ENCODE assay signal across 8 cellular contexts in genomic region chr1:58781541-58782307, GRCh38. TPM values are rescaled to one million over a fixed set of nuclear protein-coding genes. Genes with fewer than 3 reads are reported as not detected.
A peak's percentile ranks its signal among the peaks of the same experiment; 100 is the strongest.
DNase-seq lines count a peak whose midpoint lies in the region; ATAC-seq, FAIRE-seq and TF ChIP-seq lines count a peak whose summit lies in the region.

No MANE protein-coding gene starts in this region.

- peaks cover 0 to 15% (median 2%) of the 10 kb centered on the region in 4 experiments; a peak in 5 of 7 replicates for H3K4me1 ChIP-seq in H1 (replicated peaks in 1 of 4; ENCODE audit: control insufficient read depth in 3 of 4, insufficient read depth in 4 of 4, low read length in 3 of 4)
- H3K4me1 ChIP-seq in mesenchymal stem cell (ENCODE audit: control insufficient read depth, insufficient read depth, low read depth, low read length), result peaks cover 2% of the 10 kb centered on the region

- H3K36me3 ChIP-seq in H1 (ENCODE audit: control insufficient read depth in 2 of 4, insufficient read depth in 4 of 4, low read length in 3 of 4) (no peaks in the 10 kb centered on the region), mesenchymal stem cell (ENCODE audit: control insufficient read depth in 1 of 2, insufficient read depth in 2 of 2, low read depth in 1 of 2, low read length in 2 of 2) (peaks cover 14 to 26% of the 10 kb centered on the region in 2 experiments)

- H2BK15ac ChIP-seq in H1 (ENCODE audit: low read length), result no peak overlapping the region
- peak overlapping the region; percentile 65 for H2BK15ac ChIP-seq in mesenchymal stem cell (ENCODE audit: low read depth, poor library complexity, severe bottlenecking)

- H3K9ac ChIP-seq in H1 (replicated peaks in 1 of 4; ENCODE audit: extremely low read depth in 1 of 4, low read depth in 3 of 4, low read length in 3 of 4) (peak overlapping the region in 1 of 4 experiments; percentile 78; a peak in 2 of 7 replicates), mesenchymal stem cell (ENCODE audit: low read length) (peak overlapping the region; percentile 100)

- no peak for ATAC-seq in activated CD8-positive, alpha-beta T cell treated with anti-CD3 and anti-CD28 coated beads for 36 hours
- no peak for ATAC-seq in GM21619 (IDR thresholded peaks at IDR 0.05; ENCODE audit: unreplicated experiment)

- H2AK5ac ChIP-seq in H1 (ENCODE audit: low read depth, low read length) (no peak overlapping the region), mesenchymal stem cell (ENCODE audit: low read length, severe bottlenecking) (no peak overlapping the region)

- peak; percentile 27 for TF ChIP-seq CTCF in activated CD8-positive, alpha-beta T cell treated with anti-CD3 and anti-CD28 coated beads for 36 hours (IDR thresholded peaks at IDR 0.05)
- TF ChIP-seq CTCF in H1 (IDR thresholded peaks at IDR 0.05; ENCODE audit: control extremely low read depth in 1 of 3, insufficient read depth in 1 of 3, low read depth in 1 of 3, low read length in 3 of 3), result peak; percentile 16 to 38 (median 25); a peak in 3 of 4 replicates

- H3K4me2 ChIP-seq in H1 (ENCODE audit: insufficient read depth in 1 of 2, low read depth in 2 of 2, low read length in 2 of 2) (peak overlapping the region; percentile 94 to 97), mesenchymal stem cell (ENCODE audit: low read length, poor library complexity, severe bottlenecking) (peak overlapping the region; percentile 52)

- peak overlapping the region; percentile 37; the same call in 1 of the 2 replicates for H2AFZ ChIP-seq in H1 (ENCODE audit: low read length)
- H2AFZ ChIP-seq in mesenchymal stem cell (ENCODE audit: low read depth, low read length), result no peak overlapping the region

- H3K27me3 ChIP-seq in H1 (replicated peaks in 1 of 4; ENCODE audit: control insufficient read depth in 3 of 4, extremely low read depth in 1 of 4, insufficient read depth in 3 of 4, low read length in 3 of 4) (peaks cover 7 to 37% (median 22%) of the 10 kb centered on the region in 4 experiments; a peak in 6 of 7 replicates), mesenchymal stem cell (ENCODE audit: control insufficient read depth in 1 of 2, insufficient read depth in 1 of 2, low read length in 2 of 2) (no peaks in the 10 kb centered on the region)

- H4K91ac ChIP-seq in H1 (replicated peaks; ENCODE audit: insufficient read length, low read length), result no peak overlapping the region
- peak overlapping the region; percentile 70 for H4K91ac ChIP-seq in mesenchymal stem cell (ENCODE audit: low read length)

- H3K9me3 ChIP-seq in H1 (ENCODE audit: insufficient read depth in 2 of 2, low read depth in 1 of 2, low read length in 1 of 2) (no peaks in the 10 kb centered on the region), mesenchymal stem cell (ENCODE audit: control insufficient read depth, low read length) (no peaks in the 10 kb centered on the region)

- peaks cover 1% of the 10 kb centered on the region for H3K27me3 Mint-ChIP-seq in activated CD8-positive, alpha-beta T cell treated with anti-CD3 and anti-CD28 coated beads for 36 hours

- H3K4ac ChIP-seq in H1 (replicated peaks; ENCODE audit: insufficient read length, low read depth, low read length) (peak overlapping the region; percentile 54), mesenchymal stem cell (ENCODE audit: low read depth in 1 of 2, low read length in 2 of 2) (peak overlapping the region; percentile 19 to 66)

- intact Hi-C loops in activated CD8-positive, alpha-beta T cell treated with anti-CD3 and anti-CD28 coated beads for 36 hours (cut with micrococcal nuclease), result loop anchor here (2.0 to 10.0 kb wide), 3 partner anchors 263 to 915 kb away; partner anchors contain the start of gene FGGY

- no peaks in the 10 kb centered on the region for H3K9me3 Mint-ChIP-seq in activated CD8-positive, alpha-beta T cell treated with anti-CD3 and anti-CD28 coated beads for 36 hours

- peak overlapping the region; percentile 86 for H3K4me3 Mint-ChIP-seq in activated CD8-positive, alpha-beta T cell treated with anti-CD3 and anti-CD28 coated beads for 36 hours

- H3K27ac ChIP-seq in H1 (ENCODE audit: low read depth, low read length), result no peak overlapping the region
- peak overlapping the region; percentile 49 for H3K27ac ChIP-seq in mesenchymal stem cell (ENCODE audit: low read length, poor library complexity, severe bottlenecking)

- H3K27ac Mint-ChIP-seq in activated CD8-positive, alpha-beta T cell treated with anti-CD3 and anti-CD28 coated beads for 36 hours, result peak overlapping the region; percentile 61

- no peak overlapping the region for H2BK5ac ChIP-seq in H1 (ENCODE audit: low read depth, low read length)
- no peak overlapping the region for H2BK5ac ChIP-seq in mesenchymal stem cell (ENCODE audit: low read depth, low read length, poor library complexity, severe bottlenecking)

- WGBS in H1 (ENCODE audit: extremely low coverage in 1 of 2, insufficient coverage in 1 of 2, insufficient read length in 1 of 2, insufficient replicate concordance in 2 of 2, low coverage in 1 of 2, low lambda C conversion rate in 2 of 2, missing lambda C conversion rate in 1 of 2), 2 experiments, result 7% methylated on average over 38 of the region's 42 CpGs; no CpG with 5 or more reads in 1 of the 2 experiments
- under 1% methylated on average over 42 of the region's 42 CpGs for whole genome bisulfite sequencing in mesenchymal stem cell

- peaks cover 0 to 12% of the 10 kb centered on the region in 2 experiments for H4K20me1 ChIP-seq in H1 (replicated peaks in 1 of 2; ENCODE audit: control insufficient read depth in 1 of 2, insufficient read depth in 2 of 2, low read length in 2 of 2)

- no peak overlapping the region for H2BK120ac ChIP-seq in H1 (replicated peaks; ENCODE audit: low read depth, low read length)
- H2BK120ac ChIP-seq in mesenchymal stem cell (ENCODE audit: low read depth, low read length), result no peak overlapping the region

- TF ChIP-seq EP300 in H1 (IDR thresholded peaks at IDR 0.05; ENCODE audit: borderline replicate concordance in 1 of 2, low read depth in 2 of 2, low read length in 2 of 2), result no peak

- H3K18ac ChIP-seq in H1 (ENCODE audit: extremely low read depth, low read length), result no peak overlapping the region
- peak overlapping the region; percentile 75 to 85 for H3K18ac ChIP-seq in mesenchymal stem cell (ENCODE audit: low read depth in 1 of 2, low read length in 2 of 2)

- H2BK20ac ChIP-seq in H1 (ENCODE audit: low read length), result no peak overlapping the region

- H2BK12ac ChIP-seq in H1 (ENCODE audit: low read depth, low read length) (peak overlapping the region; percentile 90; the same call in 1 of the 2 replicates), mesenchymal stem cell (ENCODE audit: low read length in 2 of 2) (no peak overlapping the region)

- H4K8ac ChIP-seq in H1 (ENCODE audit: extremely low read depth, insufficient read depth, low read length) (peak overlapping the region; percentile 11), mesenchymal stem cell (ENCODE audit: low read length) (no peak overlapping the region)

- POLR2A ChIA-PET in activated CD8-positive, alpha-beta T cell treated with anti-CD3 and anti-CD28 coated beads for 36 hours (lab: Charles Lee), result interaction anchor here (0.6 to 2.8 kb wide), 6 partner anchors 8 to 516 kb away, joined by 3 to 16 read pairs (median 5); no protein-coding TSS in a partner anchor
- POLR2A ChIA-PET in H1 (lab: Charles Lee; ENCODE audit: partially characterized antibody), result interaction anchor here (0.6 to 1.9 kb wide), 2 partner anchors 9 to 69 kb away, joined by 3 to 9 read pairs; no protein-coding TSS in a partner anchor

- FAIRE-seq in H1 (lab: Jason Lieb, UNC), result no peak

- H3K4me3 ChIP-seq in H1 (ENCODE audit: extremely low read depth in 1 of 4, insufficient read depth in 2 of 4, low read depth in 3 of 4, low read length in 4 of 4) (peak overlapping the region; percentile 54 to 75 (median 66)), mesenchymal stem cell (ENCODE audit: insufficient read depth in 1 of 2, low read depth in 1 of 2, low read length in 2 of 2) (peak overlapping the region; percentile 80 to 99)

- CTCF ChIA-PET in activated CD8-positive, alpha-beta T cell treated with anti-CD3 and anti-CD28 coated beads for 36 hours (lab: Charles Lee), result interaction anchor here (0.8 to 2.2 kb wide), 9 partner anchors 9 to 917 kb away, joined by 3 to 18 read pairs (median 4); no protein-coding TSS in a partner anchor
- CTCF ChIA-PET in H1 (lab: Charles Lee; ENCODE audit: partially characterized antibody), result interaction anchor here (0.6 to 3.0 kb wide), 7 partner anchors 9 to 920 kb away, joined by 3 to 11 read pairs (median 4); no protein-coding TSS in a partner anchor

- H3K79me1 ChIP-seq in H1 (ENCODE audit: low read depth, low read length) (no peaks in the 10 kb centered on the region; the same call in 1 of the 2 replicates), mesenchymal stem cell (replicated peaks; ENCODE audit: low read length, poor library complexity, severe bottlenecking) (no peaks in the 10 kb centered on the region)

- DNase-seq in NCI-H2227 (lab: John Stamatoyannopoulos, UW; ENCODE audit: unreplicated experiment) (peak; percentile 75), NCI-H2227 treated with DMSO at 0.1 percent for 48 hours (lab: John Stamatoyannopoulos, UW) (no peak), NCI-H526 (lab: John Stamatoyannopoulos, UW) (peak; percentile 43 to 72), H1 (ENCODE audit: low read depth in 1 of 2, low spot score in 2 of 2) (peak in 1 of 2 experiments; percentile 57), mesenchymal stem cell (peak; percentile 69)
- peak; percentile 46 for DNase-seq in activated CD8-positive, alpha-beta T cell treated with anti-CD3 and anti-CD28 coated beads for 36 hours
- peak; percentile 15 to 17 for DNase-seq in stimulated activated CD8-positive, alpha-beta memory T cell treated with anti-CD3 and anti-CD28 coated beads, Interleukin-2, amount 100 ng/mL, for 48 hours (ENCODE audit: low read depth in 2 of 2)

- TF ChIP-seq RAD21 in H1 (IDR thresholded peaks at IDR 0.05 in 1 of 2, conservative IDR thresholded peaks at IDR 0.05 in 1 of 2; ENCODE audit: low read depth in 2 of 2, low read length in 2 of 2), result peak; percentile 28 to 31; a peak in 3 of 4 replicates

- H3K36me3 Mint-ChIP-seq in activated CD8-positive, alpha-beta T cell treated with anti-CD3 and anti-CD28 coated beads for 36 hours (ENCODE audit: low read depth), result peaks cover 24% of the 10 kb centered on the region

- peak; percentile 16 to 42; a peak in 2 of 3 replicates for TF ChIP-seq POLR2A in H1 (IDR thresholded peaks at IDR 0.05; ENCODE audit: control extremely low read depth in 1 of 2, low read depth in 2 of 2, low read length in 2 of 2)

- peaks cover 14% of the 10 kb centered on the region for H3K4me1 Mint-ChIP-seq in activated CD8-positive, alpha-beta T cell treated with anti-CD3 and anti-CD28 coated beads for 36 hours (ENCODE audit: low read depth)

- H3K14ac ChIP-seq in H1 (ENCODE audit: insufficient read length) (no peak overlapping the region), mesenchymal stem cell (ENCODE audit: low read length in 2 of 2) (no peak overlapping the region)

- H3K79me2 ChIP-seq in H1 (ENCODE audit: control insufficient read depth in 1 of 2, insufficient read depth in 2 of 2, low read length in 2 of 2), result peaks cover 0 to 8% of the 10 kb centered on the region in 2 experiments; a peak in 1 of 4 replicates

- no peak overlapping the region for H4K5ac ChIP-seq in H1 (ENCODE audit: insufficient read length, low read depth, low read length)

- H3K23me2 ChIP-seq in H1 (ENCODE audit: low read depth, low read length), result peaks cover 33% of the 10 kb centered on the region

- H3K23ac ChIP-seq in H1 (ENCODE audit: insufficient read length) (no peak overlapping the region), mesenchymal stem cell (ENCODE audit: low read length in 2 of 2) (no peak overlapping the region)

- H3K56ac ChIP-seq in H1 (replicated peaks; ENCODE audit: insufficient read length, low read depth, low read length), result no peak overlapping the region

RNA-seq across cellular contexts. Expression of gene JUN, which starts 2.1 kb away (rescaled TPM):
- total RNA-seq in activated CD8-positive, alpha-beta T cell treated with anti-CD3 and anti-CD28 coated beads for 36 hours, result 10 to 100 TPM; 51.4 to 53.2 TPM
- total RNA-seq in H1 (2021; fragmentation: NEBNext Ultra II Directional; extraction: Animal tissue kit (Norgen Biotek cat#: 25700)), result 10.9 and 13.5 TPM in 2 replicates
- 4.4 and 6.6 TPM in 2 replicates for polyA plus RNA-seq in H1 (2011; rRNA removed)
- polyA plus RNA-seq in H1 (2011; cell fraction: cytosol; rRNA removed), result 7.0 TPM
- polyA plus RNA-seq in H1 (2011; cell fraction: nucleus; rRNA removed), result 11.3 TPM
- polyA plus RNA-seq in H1 (2012, experiment 1 of 2), result 5.0 to 9.8 TPM (median 6.1 TPM) in 4 replicates
- 6.6 TPM for polyA plus RNA-seq in H1 (2012, experiment 2 of 2)
- 4.8 TPM for polyA plus RNA-seq in H1 (2013, experiment 1 of 2)
- polyA plus RNA-seq in H1 (2013, experiment 2 of 2), result 5.4 TPM
- polyA minus RNA-seq in H1 (2011; rRNA and poly(A)+ RNA removed), result 2.9 and 5.5 TPM in 2 replicates
- polyA minus RNA-seq in H1 (2011; cell fraction: cytosol; rRNA and poly(A)+ RNA removed), result 7.0 TPM
- polyA minus RNA-seq in H1 (2011; cell fraction: nucleus; rRNA and poly(A)+ RNA removed), result 55.3 TPM
- 118 TPM for polyA plus RNA-seq in mesenchymal stem cell (2013, experiment 1 of 2)
- polyA plus RNA-seq in mesenchymal stem cell (2013, experiment 2 of 2), result 114 TPM
